11 cellular contexts compared by ENCODE assay signal in genomic region chr15:29815000-29815704, GRCh38. TPM values are rescaled to one million over a fixed set of nuclear protein-coding genes. Genes with fewer than 3 reads are reported as not detected.
DNase-seq lines count a peak whose midpoint lies in the region; ATAC-seq and TF ChIP-seq lines count a peak whose summit lies in the region.
"Had no signal": no experiment of that assay in that cellular context is flagged by ENCODE, and none has a peak within 500 bp of the region (broad histone marks: within the 10 kb centered on the region; RNA-seq: fewer than 3 reads in every experiment).

No MANE protein-coding gene starts in this region.

- H3K9me3 ChIP-seq in H9 (ENCODE audit: control insufficient read depth, low read depth, low read length) (no peaks in the 10 kb centered on the region), Panc1 (ENCODE audit: control insufficient read depth, insufficient read depth, low read depth, low read length) (no peaks in the 10 kb centered on the region)
- H3K9me3 ChIP-seq in CD4-positive, alpha-beta T cell (ENCODE audit: control insufficient read depth, low read length), result peaks cover 7% of the 10 kb centered on the region
- H3K9me3 ChIP-seq: SJSA1 had no signal

- POLR2A ChIA-PET in Panc1 (lab: Charles Lee), result no interaction called here
- POLR2A ChIA-PET in CD4-positive, alpha-beta T cell (lab: Charles Lee), result no interaction called here

- H3K27me3 Mint-ChIP-seq in H9 (ENCODE audit: low read depth) (no peaks in the 10 kb centered on the region), progenitor cell of endocrine pancreas (no peaks in the 10 kb centered on the region)
- peaks cover 95% of the 10 kb centered on the region for H3K27me3 Mint-ChIP-seq in CD4-positive, alpha-beta T cell

- H3K56ac ChIP-seq in H9 (ENCODE audit: insufficient read length, low read depth, low read length), result no peak overlapping the region

- intact Hi-C loops in Panc1 (cut with micrococcal nuclease; ENCODE audit: unreplicated experiment), result loop anchor here (5.0 kb wide), 1 partner anchor 38 kb away; no protein-coding TSS in a partner anchor
- intact Hi-C loops in CD4-positive, alpha-beta T cell (cut with DNase I, micrococcal nuclease), result no loop called here

- TF ChIP-seq CTCF in H9 (conservative IDR thresholded peaks at IDR 0.05) (no peak), Panc1 (IDR thresholded peaks at IDR 0.05) (no peak), foreskin fibroblast (IDR thresholded peaks at IDR 0.05; ENCODE audit: low read depth, low read length) (no peak), progenitor cell of endocrine pancreas (IDR thresholded peaks at IDR 0.05; ENCODE audit: unreplicated experiment) (no peak)
- TF ChIP-seq CTCF in CD4-positive, alpha-beta T cell (IDR thresholded peaks at IDR 0.05), result no peak

- H3K4me3 Mint-ChIP-seq in H9 (no peak overlapping the region), progenitor cell of endocrine pancreas (ENCODE audit: low read depth) (no peak overlapping the region)
- no peak overlapping the region for H3K4me3 Mint-ChIP-seq in CD4-positive, alpha-beta T cell

- no TSS peak for BruUV-seq in Panc1 (replicated peaks; lab: Mats Ljungman, UMichigan)

- H4K5ac ChIP-seq in H9 (ENCODE audit: insufficient read length, low read depth, low read length), result no peak overlapping the region

- DNase-seq in H9 (no peak), Panc1 (ENCODE audit: low read depth, low spot score) (no peak), foreskin fibroblast (peak; percentile 52 to 67), progenitor cell of endocrine pancreas (ENCODE audit: low spot score, unreplicated experiment) (no peak), NCI-H1436 treated with DMSO at 0.1 percent for 48 hours (lab: John Stamatoyannopoulos, UW) (no peak), hepatic stellate cell (ENCODE audit: low spot score) (no peak)
- DNase-seq in CD4-positive, alpha-beta T cell, result no peak
- DNase-seq: caudate nucleus had no signal

- peaks cover 50% of the 10 kb centered on the region; the same call in 1 of the 2 replicates for H3K79me2 ChIP-seq in H9 (ENCODE audit: insufficient read depth, low read length)

- no peak overlapping the region for H2BK120ac ChIP-seq in H9 (ENCODE audit: low read depth, low read length, poor library complexity, severe bottlenecking)

- H2AFZ ChIP-seq in H9 (ENCODE audit: low read length), result no peak overlapping the region
- H2AFZ ChIP-seq: parathyroid adenoma had no signal

- H3K79me1 ChIP-seq in H9 (ENCODE audit: insufficient read depth, low read depth, low read length, poor library complexity, severe bottlenecking), result no peaks in the 10 kb centered on the region

- H3K4me3 ChIP-seq in Panc1 (ENCODE audit: low read depth in 2 of 2, low read length in 2 of 2) (no peak overlapping the region), foreskin fibroblast (ENCODE audit: low read depth in 1 of 2, low read length in 2 of 2) (no peak overlapping the region)
- H3K4me3 ChIP-seq: SJSA1 had no signal

- CTCF ChIA-PET in Panc1 (lab: Charles Lee), result no interaction called here
- CTCF ChIA-PET in CD4-positive, alpha-beta T cell (lab: Charles Lee), result no interaction called here

- no peak overlapping the region for H2BK20ac ChIP-seq in H9 (ENCODE audit: low read depth, low read length, poor library complexity, severe bottlenecking)

- no peaks in the 10 kb centered on the region for H3K36me3 ChIP-seq in Panc1 (ENCODE audit: control insufficient read depth, insufficient read depth, low read length)
- H3K36me3 ChIP-seq: SJSA1 had no signal

- H3K27ac Mint-ChIP-seq in H9, result peak overlapping the region; percentile 4 to 35 (median 6); a peak in 2 of 7 replicates
- H3K27ac Mint-ChIP-seq in progenitor cell of endocrine pancreas, result peak overlapping the region; percentile 87
- no peak overlapping the region for H3K27ac Mint-ChIP-seq in CD4-positive, alpha-beta T cell

- peaks cover 65 to 86% of the 10 kb centered on the region in 2 experiments for H3K4me1 Mint-ChIP-seq in H9
- H3K4me1 Mint-ChIP-seq in progenitor cell of endocrine pancreas (ENCODE audit: low read depth), result peaks cover 58% of the 10 kb centered on the region
- H3K4me1 Mint-ChIP-seq in CD4-positive, alpha-beta T cell (ENCODE audit: low read depth), result no peaks in the 10 kb centered on the region

- no peaks in the 10 kb centered on the region for H4K20me1 ChIP-seq in H9 (ENCODE audit: control insufficient read depth, insufficient read depth, insufficient read length)

- no peak overlapping the region for H3K18ac ChIP-seq in H9 (ENCODE audit: insufficient read length, low read depth, low read length)

- no peak overlapping the region for H2AK5ac ChIP-seq in H9 (ENCODE audit: insufficient read length, low read length)

- in situ Hi-C loops in Panc1 (cut with HindIII; ENCODE audit: low pct_unique_long_range_greater_than_20kb, low sequenced_read_pairs), result no loop called here

- H3K27ac ChIP-seq in H9 (ENCODE audit: insufficient read length, low read depth, low read length), result no peak overlapping the region
- peak overlapping the region; percentile 14; the same call in 1 of the 2 replicates for H3K27ac ChIP-seq in Panc1 (ENCODE audit: low read length)
- H3K27ac ChIP-seq in CD4-positive, alpha-beta T cell (ENCODE audit: low read depth, low read length), result no peak overlapping the region
- H3K27ac ChIP-seq: parathyroid adenoma, SJSA1 had no signal

- H2BK15ac ChIP-seq in H9 (ENCODE audit: low read depth, low read length), result no peak overlapping the region

- no peak overlapping the region for H3K4me2 ChIP-seq in H9 (ENCODE audit: insufficient read depth, insufficient read length, low read length)

- H4K91ac ChIP-seq in H9 (ENCODE audit: insufficient read length, low read depth, low read length), result no peak overlapping the region

- WGBS in H9 (ENCODE audit: extremely low coverage, insufficient read length, low lambda C conversion rate), result no CpG with 5 or more reads among the region's 3 CpGs

- no peak overlapping the region for H3K9ac ChIP-seq in H9 (ENCODE audit: extremely low read depth, insufficient read length, low read length)
- H3K9ac ChIP-seq: parathyroid adenoma had no signal

- H3K23me2 ChIP-seq in H9 (ENCODE audit: insufficient read length, low read depth, low read length, poor library complexity, severe bottlenecking), result no peaks in the 10 kb centered on the region

- H3K14ac ChIP-seq in H9 (ENCODE audit: insufficient read depth, low read length), result no peak overlapping the region

- H3K36me3 Mint-ChIP-seq in H9 (ENCODE audit: insufficient read depth in 1 of 3, low read depth in 3 of 3), result peaks cover 6 to 21% (median 7%) of the 10 kb centered on the region in 3 experiments
- H3K36me3 Mint-ChIP-seq in progenitor cell of endocrine pancreas (ENCODE audit: insufficient read depth), result peaks cover 18% of the 10 kb centered on the region
- no peaks in the 10 kb centered on the region for H3K36me3 Mint-ChIP-seq in CD4-positive, alpha-beta T cell (ENCODE audit: low read depth)

- H4K8ac ChIP-seq in H9 (replicated peaks; ENCODE audit: insufficient read length, low read depth, low read length), result no peak overlapping the region

- H3K9me3 Mint-ChIP-seq in H9 (no peaks in the 10 kb centered on the region), progenitor cell of endocrine pancreas (ENCODE audit: low read depth) (peaks cover 3% of the 10 kb centered on the region)
- peaks cover 11% of the 10 kb centered on the region for H3K9me3 Mint-ChIP-seq in CD4-positive, alpha-beta T cell

- no peak overlapping the region for H3K4ac ChIP-seq in H9 (ENCODE audit: low read depth, low read length)

- H3K27me3 ChIP-seq in H9 (ENCODE audit: insufficient read depth, low read length), result no peaks in the 10 kb centered on the region
- no peaks in the 10 kb centered on the region for H3K27me3 ChIP-seq in Panc1 (ENCODE audit: control insufficient read depth, insufficient read depth, low read length)
- peaks cover 70% of the 10 kb centered on the region for H3K27me3 ChIP-seq in CD4-positive, alpha-beta T cell (ENCODE audit: control insufficient read depth, insufficient read depth, low read length)
- H3K27me3 ChIP-seq: SJSA1 had no signal

- H3K4me1 ChIP-seq in H9 (ENCODE audit: insufficient read depth, low read length), result no peaks in the 10 kb centered on the region; the same call in 1 of the 2 replicates
- H3K4me1 ChIP-seq in Panc1 (ENCODE audit: control insufficient read depth, insufficient read depth, low read length), result peaks cover 51% of the 10 kb centered on the region
- H3K4me1 ChIP-seq: parathyroid adenoma had no signal

- H3K23ac ChIP-seq in H9 (ENCODE audit: insufficient read length, low read depth, low read length), result no peak overlapping the region

- no peak overlapping the region for H2BK5ac ChIP-seq in H9 (ENCODE audit: insufficient read length, low read length)

- no peak overlapping the region for H2BK12ac ChIP-seq in H9 (ENCODE audit: insufficient read length, low read depth, low read length)

- H3T11ph ChIP-seq in H9 (ENCODE audit: low read length), result no peak overlapping the region

- ATAC-seq in Panc1 (peak; percentile 88), HG02610 (IDR thresholded peaks at IDR 0.05; ENCODE audit: unreplicated experiment) (no peak)
- ATAC-seq in CD4-positive, alpha-beta T cell (ENCODE audit: poor library complexity), result no peak

RNA-seq across cellular contexts. Expression of gene TJP1, which starts 7.1 kb away (rescaled TPM):
- total RNA-seq in H9 (2021) (136 and 140 TPM in 2 replicates), Panc1 (2021; ENCODE audit: unreplicated experiment) (79.1 TPM), progenitor cell of endocrine pancreas (167 and 172 TPM in 2 replicates)
- polyA plus RNA-seq in Panc1 (2012; ENCODE audit: insufficient read length), result 26.0 TPM
- not detected for total RNA-seq in CD4-positive, alpha-beta T cell

Comparison
In these comparisons a context has a peak if more than half of its experiments do, and no peak if none do; other contexts are left out.
1. DNase-seq: peak in foreskin fibroblast (2 of 2); none in H9 (single experiment), Panc1 (single experiment), progenitor cell of endocrine pancreas (single experiment), NCI-H1436 treated with DMSO at 0.1 percent for 48 hours (single experiment), CD4-positive, alpha-beta T cell (0 of 10) and hepatic stellate cell (single experiment).
2. RNA of gene TJP1, which starts 7.1 kb away (total RNA-seq): 167 to 172 TPM in progenitor cell of endocrine pancreas, 136 to 140 TPM in H9 and 79.1 TPM in Panc1 (single experiment); not detected in CD4-positive, alpha-beta T cell; every median in the first group is over 10 times any median in the second.